In the genomic region with DNA sequence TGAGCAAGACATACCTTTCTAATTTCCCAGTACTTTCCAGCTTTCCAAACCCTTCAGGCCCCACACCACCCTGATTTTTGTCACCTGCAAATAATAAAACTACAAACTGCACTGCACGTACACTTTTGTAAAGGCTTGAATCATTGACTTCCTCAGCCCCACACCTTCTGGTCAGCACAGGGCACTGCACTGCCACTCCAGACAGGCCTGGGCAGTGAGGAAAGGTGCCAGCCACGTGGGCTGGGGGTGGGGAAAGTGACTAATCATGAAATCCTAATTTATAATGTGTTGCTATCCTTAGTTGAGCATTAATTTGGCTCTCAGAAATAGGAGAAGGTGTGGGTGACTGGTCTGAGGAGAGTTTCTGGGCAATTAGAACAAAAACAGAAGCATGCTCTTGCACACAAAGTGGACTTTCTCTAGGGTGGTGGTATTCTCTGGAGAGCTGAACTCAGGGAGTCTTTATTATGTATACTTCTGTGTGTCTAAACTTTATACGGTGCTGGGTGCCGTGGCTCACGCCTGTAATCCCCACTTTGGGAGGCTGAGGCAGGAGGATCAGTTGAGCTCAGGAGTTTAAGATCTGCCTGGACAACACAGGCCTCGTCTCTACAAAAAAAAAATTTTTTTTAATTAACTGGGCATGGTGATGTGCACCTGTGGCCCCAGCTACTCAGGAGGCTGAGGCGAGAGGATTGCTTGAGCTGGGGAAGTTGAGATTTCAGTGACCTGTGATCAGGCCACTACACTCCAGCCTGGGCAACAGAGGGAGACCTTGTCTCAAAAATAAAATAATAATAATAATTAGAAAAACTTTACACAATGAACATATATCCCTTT, we compare ENCODE assay signal across 10 cellular contexts. TPM values are rescaled to one million over a fixed set of nuclear protein-coding genes. Genes with fewer than 3 reads are reported as not detected.
DNase-seq lines count a peak whose midpoint lies in the region; ATAC-seq, FAIRE-seq and TF ChIP-seq lines count a peak whose summit lies in the region.
"Had no signal": no experiment of that assay in that cellular context is flagged by ENCODE, and none has a peak within 500 bp of the region (broad histone marks: within the 10 kb centered on the region; RNA-seq: fewer than 3 reads in every experiment).

No MANE protein-coding gene starts in this region.

- H3K4me3 ChIP-seq in stomach, result no peak overlapping the region

- intact Hi-C loops in left cardiac atrium (cut with DNase I), result no loop called here
- intact Hi-C loops in stomach (cut with DNase I; ENCODE audit: low total_unique reads), result no loop called here

- H3K9me3 Mint-ChIP-seq in WTC11, result no peaks in the 10 kb centered on the region
- H3K9me3 Mint-ChIP-seq: naive B cell had no signal

- H3K36me3 ChIP-seq in stomach, result no peaks in the 10 kb centered on the region

- ATAC-seq in WTC11, result no peak
- peak; percentile 21 to 43 for ATAC-seq in left cardiac atrium
- no peak for ATAC-seq in GM21526 (IDR thresholded peaks at IDR 0.05; ENCODE audit: low FRiP score, unreplicated experiment)
- ATAC-seq in HG03432 (IDR thresholded peaks at IDR 0.05; ENCODE audit: unreplicated experiment), result no peak

- no peak overlapping the region for H3K4me3 Mint-ChIP-seq in WTC11
- H3K4me3 Mint-ChIP-seq: naive B cell had no signal

- no peaks in the 10 kb centered on the region for H3K27me3 Mint-ChIP-seq in WTC11 (ENCODE audit: low read depth)

- 61 to 69% (median 66%) methylated on average over 7 of the region's 7 CpGs for WGBS in stomach, 5 donors

- peak; percentile 53 for DNase-seq in H54 (ENCODE audit: insufficient read length, low spot score)
- DNase-seq in WTC11 (ENCODE audit: low spot score), result no peak
- peak; percentile 54 for DNase-seq in left cardiac atrium
- DNase-seq in stomach, result peak; percentile 54
- DNase-seq in stimulated activated CD4-positive, alpha-beta T cell treated with anti-CD3 and anti-CD28 coated beads, Interleukin-4, amount 100 ng/mL, for 24 hours, result no peak
- no peak for DNase-seq in NCI-H2171 treated with DMSO at 0.1 percent for 48 hours (lab: John Stamatoyannopoulos, UW)
- DNase-seq: naive B cell, NCI-H510A had no signal

- TF ChIP-seq POLR2A in H54 (IDR thresholded peaks at IDR 0.05; ENCODE audit: low read depth, low read length), result no peak
- TF ChIP-seq POLR2A in stomach (IDR thresholded peaks at IDR 0.05), result no peak

- no peaks in the 10 kb centered on the region for H3K9me3 ChIP-seq in stomach

- H3K4me1 Mint-ChIP-seq in WTC11, result peaks cover 38% of the 10 kb centered on the region
- H3K4me1 Mint-ChIP-seq: naive B cell had no signal

- CTCF ChIA-PET in WTC11 (lab: Charles Lee), result interaction anchor here (1.2 to 2.9 kb wide), 3 partner anchors 58 to 217 kb away, joined by 3 to 10 read pairs (median 5); partner anchors contain the start of gene FLNB

- POLR2A ChIA-PET in WTC11 (lab: Charles Lee), result no interaction called here

- H3K27me3 ChIP-seq in stomach, result no peaks in the 10 kb centered on the region

- H3K27ac Mint-ChIP-seq in WTC11, result no peak overlapping the region

- peaks cover 31 to 71% (median 58%) of the 10 kb centered on the region in 4 donors for H3K4me1 ChIP-seq in stomach

- TF ChIP-seq CTCF in WTC11 (IDR thresholded peaks at IDR 0.05), result no peak
- TF ChIP-seq CTCF in stomach (IDR thresholded peaks at IDR 0.05), result peak in 5 of 7 experiments; percentile 10 to 43 (median 34)

- FAIRE-seq in H54 (lab: Jason Lieb, UNC), result no peak

- H3K27ac ChIP-seq in stomach, result peak overlapping the region in 4 of 5 donors; percentile 82 to 90 (median 86)

- no peak for TF ChIP-seq EP300 in stomach (IDR thresholded peaks at IDR 0.05)

- H3K36me3 Mint-ChIP-seq in WTC11, result no peaks in the 10 kb centered on the region
- H3K36me3 Mint-ChIP-seq: naive B cell had no signal

TF ChIP-seq in WTC11, 78 proteins besides CTCF, POLR2A, EP300 and RAD21:
- TF ChIP-seq GABPB1 (CRISPR knock-in tag; IDR thresholded peaks at IDR 0.05) (no peak), SOX15 (CRISPR knock-in tag; IDR thresholded peaks at IDR 0.05) (no peak), ZNF121 (CRISPR knock-in tag; IDR thresholded peaks at IDR 0.05) (peak; percentile 79)
TF ChIP-seq in WTC11: peak in this region for 1.

RNA-seq across cellular contexts. Expression of gene FLNB, which starts 58.2 kb away (rescaled TPM):
- 107 to 127 TPM (median 107 TPM) in 3 replicates for total RNA-seq in WTC11 (2021)
- 10 to 100 TPM; 28.0 to 94.4 TPM for total RNA-seq in left cardiac atrium
- total RNA-seq in stomach, result 100 to 1,000 TPM in 3 of 5 donors, 10 to 100 TPM in 2; 51.3 to 204 (median 112) TPM
- 10 to 100 TPM; 38.2 to 76.2 (median 45.1) TPM for polyA plus RNA-seq in stomach

Comparison
In these comparisons a context has a peak if more than half of its experiments do, and no peak if none do; other contexts are left out.
1. DNase-seq: peak in H54 (single experiment), left cardiac atrium (single experiment) and stomach (single experiment); none in WTC11 (single experiment), stimulated activated CD4-positive, alpha-beta T cell treated with anti-CD3 and anti-CD28 coated beads, Interleukin-4, amount 100 ng/mL, for 24 hours (single experiment) and NCI-H2171 treated with DMSO at 0.1 percent for 48 hours (single experiment).
2. ATAC-seq: peak in left cardiac atrium (2 of 2); none in WTC11 (single experiment), GM21526 (single experiment) and HG03432 (single experiment).